In genomic region chr14:53023325-53023724, GRCh38 we compare ENCODE assay signal across 22 cellular contexts.
"Had no signal": no experiment of that assay in that cellular context is flagged by ENCODE, and none has a peak within 500 bp of the region (broad histone marks: within the 10 kb centered on the region; RNA-seq: fewer than 3 reads in every experiment).

No MANE protein-coding gene starts in this region.

- H3K27ac ChIP-seq: RWPE1 had no signal

- H3K4me3 Mint-ChIP-seq: T-cell had no signal

- H3K9ac ChIP-seq: SK-N-SH had no signal

- H3K9me3 ChIP-seq: SK-N-SH had no signal

- H3K4me2 ChIP-seq: SK-N-SH had no signal

- H3K27ac Mint-ChIP-seq: T-cell had no signal

- ATAC-seq: Panc1, T-cell had no signal

- DNase-seq: Karpas-422, KG1, MM.1S, NCI-H1092 treated with DMSO at 0.1 percent for 48 hours, NCI-H1417, NCI-H146, NCI-H1694 treated with DMSO at 0.1 percent for 48 hours, NCI-H1930, NCI-H2081, NCI-H2171, NCI-H226, NCI-H446, NCI-H510A, NCI-H524 treated with DMSO at 0.1 percent for 48 hours, NCI-H69, NCI-H774, SHP77, SK-N-SH, SW 1271, T-cell had no signal
